Comparison of ENCODE assay signal across 2 cellular contexts in genomic region chr7:130940907-130941306, GRCh38.
TF ChIP-seq lines count a peak whose summit lies in the region.

No MANE protein-coding gene starts in this region.

TF ChIP-seq in HCT116, 20 proteins besides CTCF, POLR2A, EP300 and RAD21 (continued from another document):
- TF ChIP-seq ZBTB33 (IDR thresholded peaks at IDR 0.05; ENCODE audit: extremely low read depth, insufficient replicate concordance, low read length) = no peak
- TF ChIP-seq EGR1 (IDR thresholded peaks at IDR 0.05; ENCODE audit: low read depth) = no peak
- TF ChIP-seq ATF3 (IDR thresholded peaks at IDR 0.05) = no peak
- no peak for TF ChIP-seq ELF1 (IDR thresholded peaks at IDR 0.05; ENCODE audit: borderline replicate concordance, low read depth)
- no peak for TF ChIP-seq SP1 (IDR thresholded peaks at IDR 0.05; ENCODE audit: low read depth)
- no peak for TF ChIP-seq EZH2phosphoT487 (IDR thresholded peaks at IDR 0.05; ENCODE audit: borderline replicate concordance)

TF ChIP-seq in WTC11, 78 proteins besides CTCF, POLR2A, EP300 and RAD21 (continued from another document):
- TF ChIP-seq ZNF281 (CRISPR knock-in tag; IDR thresholded peaks at IDR 0.05) (no peak), PRDM15 (CRISPR knock-in tag; IDR thresholded peaks at IDR 0.05) (no peak), PREB (CRISPR knock-in tag; IDR thresholded peaks at IDR 0.05; ENCODE audit: borderline replicate concordance) (no peak), HMGXB4 (CRISPR knock-in tag; IDR thresholded peaks at IDR 0.05) (no peak), ZNF263 (CRISPR knock-in tag; IDR thresholded peaks at IDR 0.05; ENCODE audit: low read depth) (no peak), GRHL2 (CRISPR knock-in tag; IDR thresholded peaks at IDR 0.05; ENCODE audit: insufficient replicate concordance, severe bottlenecking) (no peak), KAT7 (CRISPR knock-in tag; IDR thresholded peaks at IDR 0.05; ENCODE audit: borderline replicate concordance) (no peak), CDX4 (CRISPR knock-in tag; IDR thresholded peaks at IDR 0.05; ENCODE audit: borderline replicate concordance) (no peak), SMAD4 (CRISPR knock-in tag; IDR thresholded peaks at IDR 0.05) (no peak), FOXK1 (CRISPR knock-in tag; IDR thresholded peaks at IDR 0.05) (no peak), GTF2I (CRISPR knock-in tag; conservative IDR thresholded peaks at IDR 0.05) (no peak), ELF4 (CRISPR knock-in tag; IDR thresholded peaks at IDR 0.05; ENCODE audit: low read depth) (no peak), USF1 (CRISPR knock-in tag; IDR thresholded peaks at IDR 0.05) (no peak), NR1H2 (CRISPR knock-in tag; IDR thresholded peaks at IDR 0.05) (no peak)
